ENCODE assay signal across 13 cellular contexts in the genomic region with DNA sequence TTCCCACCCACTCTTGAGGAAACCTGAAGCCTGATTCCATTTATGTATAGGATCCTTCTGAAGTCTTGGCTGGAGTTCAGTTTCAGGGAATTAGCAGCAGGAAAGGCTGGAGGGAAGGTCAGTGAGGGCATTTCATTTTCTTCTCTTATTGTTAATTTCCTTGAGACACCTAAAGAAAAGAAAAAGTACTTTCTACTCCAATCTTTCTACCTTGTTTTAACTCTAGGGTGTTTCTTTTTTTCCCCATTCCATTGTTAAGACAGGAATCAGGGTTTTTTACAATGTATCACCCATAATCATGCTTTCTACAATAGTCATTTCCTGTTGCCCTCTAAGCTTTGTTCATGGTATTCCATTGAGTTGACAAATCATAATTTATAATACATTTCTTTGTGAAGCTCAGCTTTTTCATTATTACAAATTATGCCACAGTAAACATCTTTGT. TPM values are rescaled to one million over a fixed set of nuclear protein-coding genes. Genes with fewer than 3 reads are reported as not detected.
DNase-seq lines count a peak whose midpoint lies in the region; ATAC-seq and TF ChIP-seq lines count a peak whose summit lies in the region.
"Had no signal": no experiment of that assay in that cellular context is flagged by ENCODE, and none has a peak within 500 bp of the region (broad histone marks: within the 10 kb centered on the region; RNA-seq: fewer than 3 reads in every experiment).

No MANE protein-coding gene starts in this region.

- intact Hi-C loops in MCF 10A (cut with micrococcal nuclease) (loop anchor here (1.0 to 2.0 kb wide), 5 partner anchors 18 to 240 kb away; a partner anchor contains a TSS), breast epithelium (cut with DNase I; ENCODE audit: low total_unique reads) (no loop called here)

- no peaks in the 10 kb centered on the region for H3K36me3 ChIP-seq in breast epithelium
- H3K36me3 ChIP-seq: SJCRH30 had no signal

- H3K27me3 Mint-ChIP-seq in MCF 10A (ENCODE audit: insufficient read depth, unreplicated experiment) = no peaks in the 10 kb centered on the region

- no peaks in the 10 kb centered on the region for H3K9me3 ChIP-seq in breast epithelium
- H3K9me3 ChIP-seq: SJCRH30 had no signal

- H3K4me1 ChIP-seq in breast epithelium = no peaks in the 10 kb centered on the region

- TF ChIP-seq CTCF in MCF 10A (IDR thresholded peaks at IDR 0.05; ENCODE audit: unreplicated experiment) (no peak), breast epithelium (IDR thresholded peaks at IDR 0.05) (no peak)

- POLR2A ChIA-PET in MCF 10A (lab: Yijun Ruan, JAX) = interaction anchor here (0.7 to 2.6 kb wide), 8 partner anchors 15 to 273 kb away, joined by 3 to 9 read pairs (median 4); a partner anchor contains a TSS

- H3K9me3 Mint-ChIP-seq in MCF 10A (ENCODE audit: unreplicated experiment) = no peaks in the 10 kb centered on the region

- no peak for TF ChIP-seq POLR2A in breast epithelium (IDR thresholded peaks at IDR 0.05)

- peaks cover 27% of the 10 kb centered on the region for H3K4me1 Mint-ChIP-seq in MCF 10A (ENCODE audit: insufficient read depth, unreplicated experiment)

- ATAC-seq in HG03460 (IDR thresholded peaks at IDR 0.05; ENCODE audit: unreplicated experiment) = no peak
- ATAC-seq in HG02852 (IDR thresholded peaks at IDR 0.05; ENCODE audit: unreplicated experiment) = no peak

- no TSS peak for BruUV-seq in MCF 10A (replicated peaks; lab: Mats Ljungman, UMichigan)

- H3K27ac ChIP-seq in breast epithelium = no peak overlapping the region
- H3K27ac ChIP-seq: SJCRH30 had no signal

- no peaks in the 10 kb centered on the region for H3K36me3 Mint-ChIP-seq in MCF 10A (ENCODE audit: insufficient read depth, unreplicated experiment)

- no peaks in the 10 kb centered on the region for H3K27me3 ChIP-seq in breast epithelium
- H3K27me3 ChIP-seq: SJCRH30 had no signal

- DNase-seq in MCF 10A (ENCODE audit: unreplicated experiment) = peak; percentile 77
- no peak for DNase-seq in breast epithelium (ENCODE audit: low spot score in 2 of 2)
- DNase-seq in amniotic epithelial cell (ENCODE audit: low read depth) = peak; percentile 81
- DNase-seq in foreskin melanocyte = peak; percentile 17
- DNase-seq in NCI-H146 (lab: John Stamatoyannopoulos, UW) = no peak
- no peak for DNase-seq in COLO668 (lab: John Stamatoyannopoulos, UW; ENCODE audit: unreplicated experiment)
- DNase-seq: 8988T, DMS153, NCI-H1694 treated with DMSO at 0.1 percent for 48 hours, NCI-H748 treated with DMSO at 0.1 percent for 48 hours, SJCRH30 had no signal

- CTCF ChIA-PET in MCF 10A (lab: Yijun Ruan, JAX) = interaction anchor here (1.0 kb wide), 1 partner anchor 18 kb away, joined by 5 read pairs; no protein-coding TSS in a partner anchor

- H3K27ac Mint-ChIP-seq in MCF 10A (ENCODE audit: low read depth, unreplicated experiment) = peak overlapping the region; percentile 98

- H3K4me3 Mint-ChIP-seq in MCF 10A (ENCODE audit: unreplicated experiment) = peak overlapping the region; percentile 11

- no peak overlapping the region for H3K4me3 ChIP-seq in breast epithelium
- H3K4me3 ChIP-seq: SJCRH30 had no signal

RNA-seq across cellular contexts. Expression of a gene that starts 27.4 kb away (rescaled TPM):
- total RNA-seq in MCF 10A (2022) (358 and 423 TPM in 2 replicates), breast epithelium (10 to 100 TPM; 51.8 to 74.9 (median 73.4) TPM)

Comparison
In these comparisons a context has a peak if more than half of its experiments do, and no peak if none do; other contexts are left out.
1. DNase-seq: peak in MCF 10A (single experiment), amniotic epithelial cell (single experiment) and foreskin melanocyte (single experiment); none in breast epithelium (0 of 2), NCI-H146 (single experiment) and COLO668 (single experiment).